In the genomic region with DNA sequence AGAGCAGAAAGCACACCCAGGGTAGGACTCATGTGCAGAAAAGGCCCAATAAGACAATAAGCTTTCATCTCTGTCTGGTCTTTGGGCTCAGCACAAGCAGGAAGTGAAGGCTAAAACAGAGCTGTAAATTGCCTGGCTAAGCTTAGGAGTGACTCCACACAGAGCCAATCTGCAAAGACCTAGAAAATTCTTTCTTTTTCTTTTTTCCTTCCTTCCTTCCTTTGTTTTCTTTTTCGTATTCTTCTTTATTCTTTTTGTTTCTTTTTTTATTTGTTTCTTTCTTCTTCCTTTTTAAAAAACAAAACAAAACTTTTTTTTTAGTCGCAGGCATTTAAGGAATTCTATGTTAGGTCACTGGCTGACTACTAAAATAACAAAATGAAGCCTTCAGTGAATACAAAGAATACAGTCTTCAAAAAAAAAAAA, we compare ENCODE assay signal across 11 cellular contexts. TPM values are rescaled to one million over a fixed set of nuclear protein-coding genes. Genes with fewer than 3 reads are reported as not detected.
DNase-seq lines count a peak whose midpoint lies in the region; ATAC-seq and TF ChIP-seq lines count a peak whose summit lies in the region.
"Had no signal": no experiment of that assay in that cellular context is flagged by ENCODE, and none has a peak within 500 bp of the region (broad histone marks: within the 10 kb centered on the region; RNA-seq: fewer than 3 reads in every experiment).

No MANE protein-coding gene starts in this region.

- no peak overlapping the region for H4K5ac ChIP-seq in H9 (ENCODE audit: insufficient read length, low read depth, low read length)

- H3K27ac ChIP-seq in brain microvascular endothelial cell (peak overlapping the region; percentile 18), thyroid gland (peak overlapping the region; percentile 78 to 91 (median 87)), H9 (ENCODE audit: insufficient read length, low read depth, low read length) (no peak overlapping the region)

- no peaks in the 10 kb centered on the region for H4K20me1 ChIP-seq in H9 (ENCODE audit: control insufficient read depth, insufficient read depth, insufficient read length)

- H3K4me1 ChIP-seq in thyroid gland: peaks cover 19 to 31% of the 10 kb centered on the region in 2 donors
- 0 out of 2 replicates have a peak, but pooled peaks cover 2% of the 10 kb centered on the region for H3K4me1 ChIP-seq in H9 (ENCODE audit: insufficient read depth, low read length)

- H3K4me1 Mint-ChIP-seq in activated naive CD8-positive, alpha-beta T cell treated with anti-CD3 and anti-CD28 coated beads, Interleukin-2, amount 10 ng/mL, durations not matched to agents 7 days and 5 days: peaks cover 6% of the 10 kb centered on the region
- H3K4me1 Mint-ChIP-seq in activated naive CD8-positive, alpha-beta T cell treated with anti-CD3 and anti-CD28 coated beads, Interleukin-2, amount 50 U/mL, for 24 hours: no peaks in the 10 kb centered on the region
- no peaks in the 10 kb centered on the region for H3K4me1 Mint-ChIP-seq in H9
- H3K4me1 Mint-ChIP-seq: stimulated activated naive CD8-positive, alpha-beta T cell treated with anti-CD3 and anti-CD28 coated beads, Interleukin-15, amount 100 ng/mL, for 72 hours had no signal

- H3K27me3 Mint-ChIP-seq in activated naive CD8-positive, alpha-beta T cell treated with anti-CD3 and anti-CD28 coated beads, Interleukin-2, amount 10 ng/mL, durations not matched to agents 7 days and 5 days: peaks cover 13% of the 10 kb centered on the region
- H3K27me3 Mint-ChIP-seq in activated naive CD8-positive, alpha-beta T cell treated with anti-CD3 and anti-CD28 coated beads, Interleukin-2, amount 50 U/mL, for 24 hours: peaks cover 9% of the 10 kb centered on the region
- H3K27me3 Mint-ChIP-seq in H9 (ENCODE audit: low read depth): peaks cover 8% of the 10 kb centered on the region
- H3K27me3 Mint-ChIP-seq: stimulated activated naive CD8-positive, alpha-beta T cell treated with anti-CD3 and anti-CD28 coated beads, Interleukin-15, amount 100 ng/mL, for 72 hours had no signal

- H3K36me3 ChIP-seq in brain microvascular endothelial cell (replicated peaks): no peaks in the 10 kb centered on the region
- H3K36me3 ChIP-seq in thyroid gland: no peaks in the 10 kb centered on the region

- POLR2A ChIA-PET in activated naive CD8-positive, alpha-beta T cell treated with anti-CD3 and anti-CD28 coated beads, Interleukin-2, amount 10 ng/mL, durations not matched to agents 7 days and 5 days (lab: Charles Lee): interaction anchor here (1.7 kb wide), 1 partner anchor 20 kb away, joined by 9 read pairs; a partner anchor contains a TSS

- H4K8ac ChIP-seq in H9 (replicated peaks; ENCODE audit: insufficient read length, low read depth, low read length): no peak overlapping the region

- no peak for DNase-seq in activated naive CD8-positive, alpha-beta T cell treated with anti-CD3 and anti-CD28 coated beads, Interleukin-2, amount 10 ng/mL, durations not matched to agents 7 days and 5 days
- DNase-seq in activated naive CD8-positive, alpha-beta T cell treated with anti-CD3 and anti-CD28 coated beads, Interleukin-2, amount 50 U/mL, for 24 hours: no peak
- DNase-seq in brain microvascular endothelial cell (peak; percentile 37), lung microvascular endothelial cell (ENCODE audit: low read depth in 2 of 2) (peak; percentile 28 to 49), thyroid gland (peak in 1 of 2 donors; percentile 19), H9 (no peak), NCI-H526 treated with DMSO at 0.1 percent for 48 hours (lab: John Stamatoyannopoulos, UW) (no peak)
- DNase-seq in stimulated activated naive CD8-positive, alpha-beta T cell treated with anti-CD3 and anti-CD28 coated beads, Interleukin-15, Interleukin-2, amounts not matched to agents 100 U/mL and 50 U/mL, for 24 hours: no peak
- DNase-seq: NCI-H1694 treated with DMSO at 0.1 percent for 48 hours; stimulated activated CD4-positive, alpha-beta T cell treated with anti-CD3 and anti-CD28 coated beads, Interleukin-1b, Interleukin-23, amount 100 ng/mL, for 48 hours; stimulated activated naive CD8-positive, alpha-beta T cell treated with anti-CD3 and anti-CD28 coated beads, Interleukin-15, amount 100 ng/mL, for 72 hours had no signal

- no peak for TF ChIP-seq CTCF in brain microvascular endothelial cell (IDR thresholded peaks at IDR 0.05; ENCODE audit: low read depth, low read length, missing control alignments)
- no peak for TF ChIP-seq CTCF in thyroid gland (IDR thresholded peaks at IDR 0.05)
- no peak for TF ChIP-seq CTCF in H9 (conservative IDR thresholded peaks at IDR 0.05)

- H2BK5ac ChIP-seq in H9 (ENCODE audit: insufficient read length, low read length): no peak overlapping the region

- H3K36me3 Mint-ChIP-seq in activated naive CD8-positive, alpha-beta T cell treated with anti-CD3 and anti-CD28 coated beads, Interleukin-2, amount 10 ng/mL, durations not matched to agents 7 days and 5 days: peaks cover 4% of the 10 kb centered on the region
- no peaks in the 10 kb centered on the region for H3K36me3 Mint-ChIP-seq in activated naive CD8-positive, alpha-beta T cell treated with anti-CD3 and anti-CD28 coated beads, Interleukin-2, amount 50 U/mL, for 24 hours (ENCODE audit: low read depth)
- no peaks in the 10 kb centered on the region for H3K36me3 Mint-ChIP-seq in H9 (ENCODE audit: insufficient read depth in 1 of 3, low read depth in 3 of 3)

- in situ Hi-C loops in brain microvascular endothelial cell (cut with HindIII; ENCODE audit: low pct_ligation_motif_present, low sequenced_read_pairs): no loop called here

- H3K56ac ChIP-seq in H9 (ENCODE audit: insufficient read length, low read depth, low read length): no peak overlapping the region

- intact Hi-C loops in thyroid gland (cut with DNase I): no loop called here

- no peak overlapping the region for H4K91ac ChIP-seq in H9 (ENCODE audit: insufficient read length, low read depth, low read length)

- no peak overlapping the region for H3K4ac ChIP-seq in H9 (ENCODE audit: low read depth, low read length)

- no peak overlapping the region for H3K9ac ChIP-seq in H9 (ENCODE audit: extremely low read depth, insufficient read length, low read length)

- H3K4me3 Mint-ChIP-seq in activated naive CD8-positive, alpha-beta T cell treated with anti-CD3 and anti-CD28 coated beads, Interleukin-2, amount 10 ng/mL, durations not matched to agents 7 days and 5 days: no peak overlapping the region
- no peak overlapping the region for H3K4me3 Mint-ChIP-seq in activated naive CD8-positive, alpha-beta T cell treated with anti-CD3 and anti-CD28 coated beads, Interleukin-2, amount 50 U/mL, for 24 hours
- no peak overlapping the region for H3K4me3 Mint-ChIP-seq in H9
- H3K4me3 Mint-ChIP-seq: stimulated activated naive CD8-positive, alpha-beta T cell treated with anti-CD3 and anti-CD28 coated beads, Interleukin-15, amount 100 ng/mL, for 72 hours had no signal

- 26 to 29% methylated on average over 2 of the region's 2 CpGs for WGBS in thyroid gland, 2 donors
- WGBS in H9 (ENCODE audit: extremely low coverage, insufficient read length, low lambda C conversion rate): no CpG with 5 or more reads among the region's 2 CpGs

- H3K23me2 ChIP-seq in H9 (ENCODE audit: insufficient read length, low read depth, low read length, poor library complexity, severe bottlenecking): no peaks in the 10 kb centered on the region

- no peak overlapping the region for H3K14ac ChIP-seq in H9 (ENCODE audit: insufficient read depth, low read length)

- no peak overlapping the region for H3K18ac ChIP-seq in H9 (ENCODE audit: insufficient read length, low read depth, low read length)

- H2BK15ac ChIP-seq in H9 (ENCODE audit: low read depth, low read length): no peak overlapping the region

- H3K4me2 ChIP-seq in H9 (ENCODE audit: insufficient read depth, insufficient read length, low read length): no peak overlapping the region

- no peaks in the 10 kb centered on the region for H3K79me1 ChIP-seq in H9 (ENCODE audit: insufficient read depth, low read depth, low read length, poor library complexity, severe bottlenecking)

- H3K23ac ChIP-seq in H9 (ENCODE audit: insufficient read length, low read depth, low read length): no peak overlapping the region

- H3K27me3 ChIP-seq in brain microvascular endothelial cell (replicated peaks) (no peaks in the 10 kb centered on the region), thyroid gland (no peaks in the 10 kb centered on the region), H9 (ENCODE audit: insufficient read depth, low read length) (no peaks in the 10 kb centered on the region)

- H3K79me2 ChIP-seq in H9 (ENCODE audit: insufficient read depth, low read length): no peaks in the 10 kb centered on the region

- peak in 1 of 2 donors; percentile 19 for TF ChIP-seq POLR2A in thyroid gland (IDR thresholded peaks at IDR 0.05)

- no peak overlapping the region for H2BK12ac ChIP-seq in H9 (ENCODE audit: insufficient read length, low read depth, low read length)

- no peak overlapping the region for H2BK20ac ChIP-seq in H9 (ENCODE audit: low read depth, low read length, poor library complexity, severe bottlenecking)

- no peak overlapping the region for H2BK120ac ChIP-seq in H9 (ENCODE audit: low read depth, low read length, poor library complexity, severe bottlenecking)

- H3K4me3 ChIP-seq in brain microvascular endothelial cell (ENCODE audit: low read depth, low read length) (no peak overlapping the region), thyroid gland (replicated peaks in 1 of 3) (no peak overlapping the region)

- H3K9me3 ChIP-seq in thyroid gland (no peaks in the 10 kb centered on the region), H9 (ENCODE audit: control insufficient read depth, low read depth, low read length) (no peaks in the 10 kb centered on the region)

- H2AFZ ChIP-seq in H9 (ENCODE audit: low read length): no peak overlapping the region

- H3K9me3 Mint-ChIP-seq in activated naive CD8-positive, alpha-beta T cell treated with anti-CD3 and anti-CD28 coated beads, Interleukin-2, amount 10 ng/mL, durations not matched to agents 7 days and 5 days: no peaks in the 10 kb centered on the region
- no peaks in the 10 kb centered on the region for H3K9me3 Mint-ChIP-seq in activated naive CD8-positive, alpha-beta T cell treated with anti-CD3 and anti-CD28 coated beads, Interleukin-2, amount 50 U/mL, for 24 hours
- H3K9me3 Mint-ChIP-seq in H9: no peaks in the 10 kb centered on the region
- H3K9me3 Mint-ChIP-seq: stimulated activated naive CD8-positive, alpha-beta T cell treated with anti-CD3 and anti-CD28 coated beads, Interleukin-15, amount 100 ng/mL, for 72 hours had no signal

- peak; percentile 82 for ATAC-seq in activated naive CD8-positive, alpha-beta T cell treated with anti-CD3 and anti-CD28 coated beads, Interleukin-2, amount 10 ng/mL, durations not matched to agents 7 days and 5 days (ENCODE audit: low read depth)
- ATAC-seq in activated naive CD8-positive, alpha-beta T cell treated with anti-CD3 and anti-CD28 coated beads, Interleukin-2, amount 50 U/mL, for 24 hours: no peak
- no peak for ATAC-seq in stimulated activated naive CD8-positive, alpha-beta T cell treated with anti-CD3 and anti-CD28 coated beads, Interleukin-15, Interleukin-2, amounts not matched to agents 100 U/mL and 50 U/mL, for 24 hours
- ATAC-seq: stimulated activated naive CD8-positive, alpha-beta T cell treated with anti-CD3 and anti-CD28 coated beads, Interleukin-15, amount 100 ng/mL, for 72 hours had no signal

- no peak overlapping the region for H3K27ac Mint-ChIP-seq in activated naive CD8-positive, alpha-beta T cell treated with anti-CD3 and anti-CD28 coated beads, Interleukin-2, amount 10 ng/mL, durations not matched to agents 7 days and 5 days
- no peak overlapping the region for H3K27ac Mint-ChIP-seq in activated naive CD8-positive, alpha-beta T cell treated with anti-CD3 and anti-CD28 coated beads, Interleukin-2, amount 50 U/mL, for 24 hours
- H3K27ac Mint-ChIP-seq in H9: no peak overlapping the region

- no peak overlapping the region for H3T11ph ChIP-seq in H9 (ENCODE audit: low read length)

- no peak overlapping the region for H2AK5ac ChIP-seq in H9 (ENCODE audit: insufficient read length, low read length)

RNA-seq across cellular contexts. Expression of a gene that starts 12.2 kb away (rescaled TPM):
- total RNA-seq in activated naive CD8-positive, alpha-beta T cell treated with anti-CD3 and anti-CD28 coated beads, Interleukin-2, amount 10 ng/mL, durations not matched to agents 7 days and 5 days: 10 to 100 TPM; 80.8 to 94.0 TPM
- total RNA-seq in lung microvascular endothelial cell (12.4 and 21.8 TPM in 2 replicates), thyroid gland (100 to 1,000 TPM in 1 of 4 donors, 10 to 100 TPM in 3; 64.2 to 114 (median 74.0) TPM), H9 (2021) (92.0 and 92.3 TPM in 2 replicates)

RNA-seq across cellular contexts. Expression of a gene that starts 12.4 kb away (rescaled TPM):
- total RNA-seq in activated naive CD8-positive, alpha-beta T cell treated with anti-CD3 and anti-CD28 coated beads, Interleukin-2, amount 10 ng/mL, durations not matched to agents 7 days and 5 days: 10 to 100 TPM; 41.3 to 47.7 TPM
- total RNA-seq in lung microvascular endothelial cell (3.3 and 6.7 TPM in 2 replicates), thyroid gland (10 to 100 TPM; 20.2 to 33.5 (median 26.1) TPM), H9 (2021) (23.8 and 23.9 TPM in 2 replicates)

RNA-seq across cellular contexts. Expression of a gene that starts 19.5 kb away (rescaled TPM):
- 10 to 100 TPM; 34.4 to 36.9 TPM for total RNA-seq in activated naive CD8-positive, alpha-beta T cell treated with anti-CD3 and anti-CD28 coated beads, Interleukin-2, amount 10 ng/mL, durations not matched to agents 7 days and 5 days
- total RNA-seq in lung microvascular endothelial cell: 16.3 and 20.6 TPM in 2 replicates
- total RNA-seq in thyroid gland: 10 to 100 TPM; 22.7 to 43.7 (median 35.7) TPM
- total RNA-seq in H9 (2021): 49.3 and 54.0 TPM in 2 replicates

RNA-seq across cellular contexts. Expression of a gene that starts 29.3 kb away (rescaled TPM):
- 10 to 100 TPM; 11.8 to 12.0 TPM for total RNA-seq in activated naive CD8-positive, alpha-beta T cell treated with anti-CD3 and anti-CD28 coated beads, Interleukin-2, amount 10 ng/mL, durations not matched to agents 7 days and 5 days
- total RNA-seq in lung microvascular endothelial cell: 0.87 and 1.2 TPM in 2 replicates
- total RNA-seq in thyroid gland: 10 to 100 TPM in 3 of 4 donors, 1 to 10 TPM in 1; 9.1 to 18.9 (median 15.6) TPM
- total RNA-seq in H9 (2021): 7.7 and 10.1 TPM in 2 replicates

RNA-seq across cellular contexts. Expression of a gene that starts 56.2 kb away (rescaled TPM):
- 1 to 10 TPM; 3.5 to 4.1 TPM for total RNA-seq in activated naive CD8-positive, alpha-beta T cell treated with anti-CD3 and anti-CD28 coated beads, Interleukin-2, amount 10 ng/mL, durations not matched to agents 7 days and 5 days
- total RNA-seq in lung microvascular endothelial cell: 1.1 and 2.8 TPM in 2 replicates
- 10 to 100 TPM; 18.5 to 36.7 (median 30.0) TPM for total RNA-seq in thyroid gland
- 0.13 TPM in 1 of 2 replicates, not detected in the other for total RNA-seq in H9 (2021)

Comparison
In these comparisons a context has a peak if more than half of its experiments do, and no peak if none do; other contexts are left out.
1. DNase-seq: peak in brain microvascular endothelial cell (single experiment) and lung microvascular endothelial cell (2 of 2); none in activated naive CD8-positive, alpha-beta T cell treated with anti-CD3 and anti-CD28 coated beads, Interleukin-2, amount 10 ng/mL, durations not matched to agents 7 days and 5 days (single experiment), activated naive CD8-positive, alpha-beta T cell treated with anti-CD3 and anti-CD28 coated beads, Interleukin-2, amount 50 U/mL, for 24 hours (single experiment), stimulated activated naive CD8-positive, alpha-beta T cell treated with anti-CD3 and anti-CD28 coated beads, Interleukin-15, Interleukin-2, amounts not matched to agents 100 U/mL and 50 U/mL, for 24 hours (single experiment), H9 (single experiment) and NCI-H526 treated with DMSO at 0.1 percent for 48 hours (single experiment).